Comparison of ENCODE assay signal across 21 cellular contexts in the genomic region with DNA sequence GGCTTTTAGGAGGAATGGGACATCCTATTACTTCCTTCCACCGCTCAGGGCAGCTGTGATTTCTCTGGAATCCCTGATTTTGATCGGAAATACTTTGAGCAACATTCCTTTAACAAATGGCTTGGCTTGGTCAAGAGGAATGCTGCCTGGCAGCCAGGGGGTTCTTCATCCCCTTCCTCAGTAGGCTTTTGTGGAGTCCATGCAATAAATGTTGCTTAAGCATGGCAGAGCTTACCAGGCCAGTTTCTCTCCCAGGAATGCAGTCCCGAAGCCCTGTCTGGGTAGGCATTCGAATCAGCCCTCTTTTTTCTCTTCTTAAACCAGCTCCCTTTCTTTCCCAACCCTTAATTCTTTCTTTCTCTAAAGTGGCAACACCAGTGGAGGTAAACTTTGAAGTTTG.
"Had no signal": no experiment of that assay in that cellular context is flagged by ENCODE, and none has a peak within 500 bp of the region (broad histone marks: within the 10 kb centered on the region; RNA-seq: fewer than 3 reads in every experiment).

No MANE protein-coding gene starts in this region.

- H3K4me1 ChIP-seq: SJCRH30 had no signal

- DNase-seq: IMR-90, Karpas-422, KG1, MV-4-11, NCI-H1048, NCI-H1105, NCI-H146, NCI-H1694 treated with DMSO at 0.1 percent for 48 hours, NCI-H1930, NCI-H2081, NCI-H2107, NCI-H2227 treated with DMSO at 0.1 percent for 48 hours, NCI-H524, NCI-H526 treated with DMSO at 0.1 percent for 48 hours, NCI-H774, SHP77, SJCRH30 had no signal

- H3K4me3 ChIP-seq: SJCRH30 had no signal

- H3K36me3 ChIP-seq: SJCRH30 had no signal

- H3K27me3 ChIP-seq: SJCRH30 had no signal

- H3K27ac ChIP-seq: RWPE1, SJCRH30 had no signal

- ATAC-seq: HepG2, Panc1, SK-N-SH treated with all-trans-retinoic acid at 6 μM for 48 hours had no signal
